ENCODE assay signal across 8 cellular contexts in genomic region chr10:131980757-131981428, GRCh38. TPM values are rescaled to one million over a fixed set of nuclear protein-coding genes. Genes with fewer than 3 reads are reported as not detected.
DNase-seq lines count a peak whose midpoint lies in the region; ATAC-seq, FAIRE-seq and TF ChIP-seq lines count a peak whose summit lies in the region.

No MANE protein-coding gene starts in this region.

- ATAC-seq in lower lobe of right lung (no peak), HG03159 (IDR thresholded peaks at IDR 0.05; ENCODE audit: unreplicated experiment) (no peak), HG02610 (IDR thresholded peaks at IDR 0.05; ENCODE audit: unreplicated experiment) (no peak)

- H3K27me3 Mint-ChIP-seq in IgD-negative memory B cell (peaks cover 7% of the 10 kb centered on the region), type B pancreatic cell (peaks cover 40% of the 10 kb centered on the region)

- H3K27ac Mint-ChIP-seq in IgD-negative memory B cell, result peak overlapping the region in 2 of 3 donors; percentile 20 to 87
- peak overlapping the region; percentile 24 for H3K27ac Mint-ChIP-seq in type B pancreatic cell

- FAIRE-seq in bronchial epithelial cell (lab: Jason Lieb, UNC), result no peak

- intact Hi-C loops in lower lobe of right lung (cut with DNase I), result no loop called here

- DNase-seq in bronchial epithelial cell (ENCODE audit: low read depth), result no peak
- DNase-seq in lower lobe of right lung, result no peak
- DNase-seq in type B pancreatic cell (ENCODE audit: extremely low spot score, unreplicated experiment), result no peak
- no peak for DNase-seq in NCI-H345 treated with DMSO at 0.1 percent for 48 hours (lab: John Stamatoyannopoulos, UW; ENCODE audit: unreplicated experiment)

- H3K4me3 Mint-ChIP-seq in IgD-negative memory B cell, result peak overlapping the region; percentile 77 to 90 (median 87)
- peak overlapping the region; percentile 87 for H3K4me3 Mint-ChIP-seq in type B pancreatic cell

- peak overlapping the region; percentile 93 for H3K4me2 ChIP-seq in BLaER1

- H3K9me3 ChIP-seq in BLaER1, result peaks cover 13% of the 10 kb centered on the region
- H3K9me3 ChIP-seq in lower lobe of right lung, result no peaks in the 10 kb centered on the region

- peaks cover 2% of the 10 kb centered on the region for H3K36me3 Mint-ChIP-seq in IgD-negative memory B cell
- H3K36me3 Mint-ChIP-seq in type B pancreatic cell, result peaks cover 9% of the 10 kb centered on the region

- H3K27ac ChIP-seq in BLaER1, result peak overlapping the region; percentile 86
- H3K27ac ChIP-seq in lower lobe of right lung, result peak overlapping the region; percentile 78

- H3K9ac ChIP-seq in BLaER1, result peak overlapping the region; percentile 90

- H3K27me3 ChIP-seq in BLaER1 (no peaks in the 10 kb centered on the region), bronchial epithelial cell (ENCODE audit: control insufficient read depth, insufficient read depth, low read length) (no peaks in the 10 kb centered on the region), lower lobe of right lung (ENCODE audit: low read depth) (no peaks in the 10 kb centered on the region)

- peaks cover 3 to 16% (median 11%) of the 10 kb centered on the region in 3 donors for H3K4me1 Mint-ChIP-seq in IgD-negative memory B cell
- peaks cover 22% of the 10 kb centered on the region for H3K4me1 Mint-ChIP-seq in type B pancreatic cell (ENCODE audit: unreplicated experiment)

- H3K4me1 ChIP-seq in BLaER1, result peaks cover 67% of the 10 kb centered on the region
- peaks cover 37% of the 10 kb centered on the region for H3K4me1 ChIP-seq in lower lobe of right lung

- H3K4me3 ChIP-seq in BLaER1 (peak overlapping the region; percentile 85), bronchial epithelial cell (ENCODE audit: low read depth, low read length) (peak overlapping the region; percentile 87), lower lobe of right lung (peak overlapping the region; percentile 93)

- peaks cover 57% of the 10 kb centered on the region for H4K20me1 ChIP-seq in BLaER1

- TF ChIP-seq CTCF in bronchial epithelial cell (IDR thresholded peaks at IDR 0.05; ENCODE audit: insufficient read depth, low read length, severe bottlenecking) (no peak), lower lobe of right lung (IDR thresholded peaks at IDR 0.05) (no peak), type B pancreatic cell (conservative IDR thresholded peaks at IDR 0.05) (no peak)

- peaks cover 25% of the 10 kb centered on the region for H3K36me3 ChIP-seq in BLaER1
- peaks cover 6% of the 10 kb centered on the region for H3K36me3 ChIP-seq in bronchial epithelial cell (ENCODE audit: control insufficient read depth, insufficient read depth, low read length)
- H3K36me3 ChIP-seq in lower lobe of right lung, result no peaks in the 10 kb centered on the region

- no peaks in the 10 kb centered on the region for H3K9me3 Mint-ChIP-seq in IgD-negative memory B cell
- no peaks in the 10 kb centered on the region for H3K9me3 Mint-ChIP-seq in type B pancreatic cell

RNA-seq across cellular contexts. Expression of gene BNIP3, which starts 0.8 kb away (rescaled TPM):
- 8.7 TPM for polyA plus RNA-seq in IgD-negative memory B cell
- 84.0 and 96.5 TPM in 2 replicates for total RNA-seq in bronchial epithelial cell
- total RNA-seq in lower lobe of right lung, result 38.9 TPM
- total RNA-seq in type B pancreatic cell (ENCODE audit: low replicate concordance), result 24.2 and 30.2 TPM in 2 replicates
